ENCODE assay signal across 8 cellular contexts in genomic region chr2:87683451-87683850, GRCh38.
DNase-seq lines count a peak whose midpoint lies in the region; ATAC-seq, FAIRE-seq and TF ChIP-seq lines count a peak whose summit lies in the region.
"Not testable (repeated sequence)": the region's sequence is repeated elsewhere in the genome, so short reads cannot be mapped to it uniquely, and the experiment has no call there.

No MANE protein-coding gene starts in this region.

- not testable (repeated sequence) for H2BK20ac ChIP-seq in H9 (ENCODE audit: low read depth, low read length, poor library complexity, severe bottlenecking)

- H3K36me3 ChIP-seq in body of pancreas (replicated peaks in 1 of 2; ENCODE audit: insufficient read depth in 1 of 2, low read depth in 2 of 2); heart left ventricle; HepG2 (replicated peaks in 1 of 2; ENCODE audit: control insufficient read depth in 1 of 2, insufficient read depth in 2 of 2, low read length in 2 of 2); parathyroid adenoma (ENCODE audit: control insufficient read depth, insufficient read depth, low read length); spleen: not testable (repeated sequence)

- not testable (repeated sequence) for H2BK15ac ChIP-seq in H9 (ENCODE audit: low read depth, low read length)

- not testable (repeated sequence) for H2AFZ ChIP-seq in H9 (ENCODE audit: low read length); HepG2 (ENCODE audit: low read length)
- H2AFZ ChIP-seq in parathyroid adenoma: peak overlapping the region; percentile 64

- H2BK12ac ChIP-seq in H9 (ENCODE audit: insufficient read length, low read depth, low read length): not testable (repeated sequence)

- not testable (repeated sequence) for H3K27me3 Mint-ChIP-seq in H9 (ENCODE audit: low read depth)

- TF ChIP-seq RAD21 in HepG2 (CRISPR knock-in tag; IDR thresholded peaks at IDR 0.05): not testable (repeated sequence)

- in situ Hi-C loops in HepG2 (cut with HindIII; ENCODE audit: extremely low pct_ligation_motif_present, low pct_unique_long_range_greater_than_20kb): not testable (repeated sequence)

- H3K23ac ChIP-seq in H9 (ENCODE audit: insufficient read length, low read depth, low read length): not testable (repeated sequence)

- not testable (repeated sequence) for H2BK5ac ChIP-seq in H9 (ENCODE audit: insufficient read length, low read length)

- DNase-seq in H9 (peak; percentile 9), body of pancreas (peak; percentile 81 to 90 (median 87)), fibroblast of mammary gland (ENCODE audit: low read depth) (peak; percentile 17), heart left ventricle (peak; percentile 78 to 90 (median 82)), spleen (peak; percentile 77)
- not testable (repeated sequence) for DNase-seq in HepG2 (ENCODE audit: low spot score); urothelium cell line (ENCODE audit: low spot score)

- H2BK120ac ChIP-seq in H9 (ENCODE audit: low read depth, low read length, poor library complexity, severe bottlenecking): not testable (repeated sequence)

- not testable (repeated sequence) for H3K9me3 Mint-ChIP-seq in H9

- intact Hi-C loops in body of pancreas (cut with DNase I); heart left ventricle (cut with DNase I); HepG2 (cut with micrococcal nuclease; ENCODE audit: unreplicated experiment); spleen (cut with DNase I; ENCODE audit: low total_unique reads): not testable (repeated sequence)

- not testable (repeated sequence) for H3K4ac ChIP-seq in H9 (ENCODE audit: low read depth, low read length)

- CTCF ChIA-PET in HepG2 (lab: Yijun Ruan, JAX; ENCODE audit: low intra/inter-chr PET ratio, low total read pairs): not testable (repeated sequence)

- not testable (repeated sequence) for H3K9me3 ChIP-seq in H9 (ENCODE audit: control insufficient read depth, low read depth, low read length); body of pancreas; heart left ventricle; HepG2 (ENCODE audit: low read length); parathyroid adenoma (ENCODE audit: control insufficient read depth, low read length); spleen

- not testable (repeated sequence) for H3K4me3 ChIP-seq in body of pancreas; fibroblast of mammary gland (ENCODE audit: control insufficient read depth, low read depth, low read length); heart left ventricle; HepG2 (replicated peaks in 1 of 3; ENCODE audit: insufficient read depth in 1 of 3, low read depth in 2 of 3, low read length in 3 of 3); parathyroid adenoma (ENCODE audit: low read depth, low read length); spleen

- POLR2A ChIA-PET in HepG2 (lab: Yijun Ruan, JAX): not testable (repeated sequence)

- no CpG with 5 or more reads among the region's 10 CpGs for WGBS in H9 (ENCODE audit: extremely low coverage, insufficient read length, low lambda C conversion rate)
- 9 to 13% methylated on average over 1 to 5 of the region's 10 CpGs for WGBS in body of pancreas, 2 donors
- 14 to 51% (median 29%) methylated on average over 1 to 10 of the region's 10 CpGs for WGBS in heart left ventricle, 4 donors
- WGBS in HepG2 (ENCODE audit: low lambda C conversion rate): 78% methylated on average over 7 of the region's 10 CpGs
- WGBS in spleen, 5 donors: 40 to 91% (median 66%) methylated on average over 1 to 10 of the region's 10 CpGs

- not testable (repeated sequence) for H3K27ac Mint-ChIP-seq in H9

- TF ChIP-seq EP300 in HepG2 (IDR thresholded peaks at IDR 0.05; ENCODE audit: low read depth in 2 of 2, low read length in 2 of 2); HepG2 (CRISPR knock-in tag; IDR thresholded peaks at IDR 0.05; ENCODE audit: borderline replicate concordance): not testable (repeated sequence)

- BruUV-seq in HepG2 (replicated peaks; lab: Mats Ljungman, UMichigan): not testable (repeated sequence)

- not testable (repeated sequence) for TF ChIP-seq CTCF in H9 (conservative IDR thresholded peaks at IDR 0.05); fibroblast of mammary gland (conservative IDR thresholded peaks at IDR 0.05; ENCODE audit: control insufficient read depth, insufficient read depth, low read depth, low read length); HepG2 (CRISPR knock-in tag; IDR thresholded peaks at IDR 0.05); spleen (IDR thresholded peaks at IDR 0.05 in 8 of 11, conservative IDR thresholded peaks at IDR 0.05 in 3 of 11)
- TF ChIP-seq CTCF in body of pancreas (IDR thresholded peaks at IDR 0.05) (peak in 4 of 7 experiments; percentile 47 to 64 (median 52)), heart left ventricle (IDR thresholded peaks at IDR 0.05) (peak in 6 of 12 donors; percentile 15 to 42 (median 32)), parathyroid adenoma (IDR thresholded peaks at IDR 0.05) (peak; percentile 16)

- H3K79me2 ChIP-seq in H9 (ENCODE audit: insufficient read depth, low read length); HepG2 (ENCODE audit: insufficient read depth, low read length); parathyroid adenoma: not testable (repeated sequence)

- not testable (repeated sequence) for H3K14ac ChIP-seq in H9 (ENCODE audit: insufficient read depth, low read length)

- not testable (repeated sequence) for H3K27ac ChIP-seq in H9 (ENCODE audit: insufficient read length, low read depth, low read length); HepG2 (ENCODE audit: extremely low read length, insufficient read depth, low read length); parathyroid adenoma; spleen
- peak overlapping the region in 3 of 4 donors; percentile 31 to 46 (median 46) for H3K27ac ChIP-seq in body of pancreas
- peak overlapping the region in 3 of 12 donors; percentile 23 to 41 (median 32) for H3K27ac ChIP-seq in heart left ventricle

- not testable (repeated sequence) for H3K4me3 Mint-ChIP-seq in H9

- TF ChIP-seq POLR2A in body of pancreas (IDR thresholded peaks at IDR 0.05); heart left ventricle (IDR thresholded peaks at IDR 0.05); HepG2 (IDR thresholded peaks at IDR 0.05; ENCODE audit: insufficient read depth in 1 of 2, low read depth in 2 of 2, low read length in 2 of 2); spleen (IDR thresholded peaks at IDR 0.05): not testable (repeated sequence)

- not testable (repeated sequence) for H3K4me1 ChIP-seq in H9 (ENCODE audit: insufficient read depth, low read length); heart left ventricle; HepG2 (ENCODE audit: insufficient read depth, low read length); parathyroid adenoma; spleen
- peaks cover 11% of the 10 kb centered on the region for H3K4me1 ChIP-seq in body of pancreas

- H3K4me1 Mint-ChIP-seq in H9: not testable (repeated sequence)

- not testable (repeated sequence) for H3K23me2 ChIP-seq in H9 (ENCODE audit: insufficient read length, low read depth, low read length, poor library complexity, severe bottlenecking)

- H3K56ac ChIP-seq in H9 (ENCODE audit: insufficient read length, low read depth, low read length): not testable (repeated sequence)

- not testable (repeated sequence) for FAIRE-seq in HepG2 (lab: Jason Lieb, UNC)
- peak; percentile 37 for FAIRE-seq in urothelium cell line (lab: Jason Lieb, UNC)

- not testable (repeated sequence) for H4K20me1 ChIP-seq in H9 (ENCODE audit: control insufficient read depth, insufficient read depth, insufficient read length); HepG2 (ENCODE audit: insufficient read depth, low read length)

- not testable (repeated sequence) for H3K27me3 ChIP-seq in H9 (ENCODE audit: insufficient read depth, low read length); body of pancreas; heart left ventricle; HepG2 (ENCODE audit: control insufficient read depth in 1 of 2, insufficient read depth in 2 of 2, low read length in 2 of 2); parathyroid adenoma (ENCODE audit: control insufficient read depth, insufficient read depth, low read length); spleen (replicated peaks in 1 of 7)

- H3K18ac ChIP-seq in H9 (ENCODE audit: insufficient read length, low read depth, low read length): not testable (repeated sequence)

- H3K9ac ChIP-seq in H9 (ENCODE audit: extremely low read depth, insufficient read length, low read length); HepG2 (ENCODE audit: insufficient read depth, low read depth, low read length); parathyroid adenoma: not testable (repeated sequence)

- not testable (repeated sequence) for H2AK5ac ChIP-seq in H9 (ENCODE audit: insufficient read length, low read length)

- peak; percentile 98 for ATAC-seq in body of pancreas
- peak; percentile 96 to 98 (median 98) for ATAC-seq in heart left ventricle
- ATAC-seq in HepG2: peak; percentile 34

- not testable (repeated sequence) for H3K36me3 Mint-ChIP-seq in H9 (ENCODE audit: insufficient read depth in 1 of 3, low read depth in 3 of 3)

- H4K8ac ChIP-seq in H9 (replicated peaks; ENCODE audit: insufficient read length, low read depth, low read length): not testable (repeated sequence)

- not testable (repeated sequence) for H3T11ph ChIP-seq in H9 (ENCODE audit: low read length)

- H3K79me1 ChIP-seq in H9 (ENCODE audit: insufficient read depth, low read depth, low read length, poor library complexity, severe bottlenecking): not testable (repeated sequence)

- H3K4me2 ChIP-seq in H9 (ENCODE audit: insufficient read depth, insufficient read length, low read length); HepG2 (ENCODE audit: low read depth, low read length); parathyroid adenoma (ENCODE audit: low read length): not testable (repeated sequence)

- not testable (repeated sequence) for H4K91ac ChIP-seq in H9 (ENCODE audit: insufficient read length, low read depth, low read length)

- H4K5ac ChIP-seq in H9 (ENCODE audit: insufficient read length, low read depth, low read length): not testable (repeated sequence)

Comparison
In these comparisons a context has a peak if more than half of its experiments do, and no peak if none do; other contexts are left out.
1. ATAC-seq: peak in every context shown above with its lines; median percentile 98 in body of pancreas; 98 in heart left ventricle; 34 in HepG2.